Comparison of ENCODE assay signal across 1 cellular context in genomic region chr10:72215611-72216549, GRCh38.
TF ChIP-seq lines count a peak whose summit lies in the region.

Gene ANAPC16, plus strand, starts transcription at chr10:72216012. Its CDS starts 7,903 bp downstream, at chr10:72223915.
A gene with protein sequence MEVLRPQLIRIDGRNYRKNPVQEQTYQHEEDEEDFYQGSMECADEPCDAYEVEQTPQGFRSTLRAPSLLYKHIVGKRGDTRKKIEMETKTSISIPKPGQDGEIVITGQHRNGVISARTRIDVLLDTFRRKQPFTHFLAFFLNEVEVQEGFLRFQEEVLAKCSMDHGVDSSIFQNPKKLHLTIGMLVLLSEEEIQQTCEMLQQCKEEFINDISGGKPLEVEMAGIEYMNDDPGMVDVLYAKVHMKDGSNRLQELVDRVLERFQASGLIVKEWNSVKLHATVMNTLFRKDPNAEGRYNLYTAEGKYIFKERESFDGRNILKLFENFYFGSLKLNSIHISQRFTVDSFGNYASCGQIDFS (minus strand): TSS chr10:72216276. CDS start chr10:72213298, 2,978 bp downstream.

TF ChIP-seq in GM12878, 131 proteins besides CTCF, POLR2A, EP300 and RAD21 (continued from another document):
- TF ChIP-seq ZBTB4 (CRISPR knock-in tag; IDR thresholded peaks at IDR 0.05) (no peak), RUNX3 (IDR thresholded peaks at IDR 0.05; ENCODE audit: low read length) (peak; percentile 57), ZNF217 (IDR thresholded peaks at IDR 0.05) (no peak), BRCA1 (IDR thresholded peaks at IDR 0.05; ENCODE audit: low read depth, low read length) (no peak), FOXM1 (IDR thresholded peaks at IDR 0.05; ENCODE audit: low read depth, low read length) (no peak), CBX5 (IDR thresholded peaks at IDR 0.05; ENCODE audit: low read depth) (no peak), EZH2 (IDR thresholded peaks at IDR 0.05; ENCODE audit: borderline replicate concordance, control insufficient read depth, low read depth, low read length) (no peak), POLR2AphosphoS2 (IDR thresholded peaks at IDR 0.05; ENCODE audit: low read depth, low read length) (peak; percentile 86), MXI1 (IDR thresholded peaks at IDR 0.05; ENCODE audit: low read depth, low read length) (no peak), SMARCA5 (IDR thresholded peaks at IDR 0.05) (peak; percentile 83; the same call in 1 of the 2 replicates), KLF5 (IDR thresholded peaks at IDR 0.05; ENCODE audit: partially characterized antibody) (peak; percentile 62), WRNIP1 (IDR thresholded peaks at IDR 0.05; ENCODE audit: borderline replicate concordance, low read depth, low read length) (no peak), DPF2 (IDR thresholded peaks at IDR 0.05) (peak; percentile 54; the same call in 1 of the 2 replicates)
- TF ChIP-seq, protein P1, sequence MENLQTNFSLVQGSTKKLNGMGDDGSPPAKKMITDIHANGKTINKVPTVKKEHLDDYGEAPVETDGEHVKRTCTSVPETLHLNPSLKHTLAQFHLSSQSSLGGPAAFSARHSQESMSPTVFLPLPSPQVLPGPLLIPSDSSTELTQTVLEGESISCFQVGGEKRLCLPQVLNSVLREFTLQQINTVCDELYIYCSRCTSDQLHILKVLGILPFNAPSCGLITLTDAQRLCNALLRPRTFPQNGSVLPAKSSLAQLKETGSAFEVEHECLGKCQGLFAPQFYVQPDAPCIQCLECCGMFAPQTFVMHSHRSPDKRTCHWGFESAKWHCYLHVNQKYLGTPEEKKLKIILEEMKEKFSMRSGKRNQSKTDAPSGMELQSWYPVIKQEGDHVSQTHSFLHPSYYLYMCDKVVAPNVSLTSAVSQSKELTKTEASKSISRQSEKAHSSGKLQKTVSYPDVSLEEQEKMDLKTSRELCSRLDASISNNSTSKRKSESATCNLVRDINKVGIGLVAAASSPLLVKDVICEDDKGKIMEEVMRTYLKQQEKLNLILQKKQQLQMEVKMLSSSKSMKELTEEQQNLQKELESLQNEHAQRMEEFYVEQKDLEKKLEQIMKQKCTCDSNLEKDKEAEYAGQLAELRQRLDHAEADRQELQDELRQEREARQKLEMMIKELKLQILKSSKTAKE (IDR thresholded peaks at IDR 0.05; ENCODE audit: low read depth, poor library complexity, severe bottlenecking) = no peak
